ENCODE assay signal across 23 cellular contexts in the genomic region with DNA sequence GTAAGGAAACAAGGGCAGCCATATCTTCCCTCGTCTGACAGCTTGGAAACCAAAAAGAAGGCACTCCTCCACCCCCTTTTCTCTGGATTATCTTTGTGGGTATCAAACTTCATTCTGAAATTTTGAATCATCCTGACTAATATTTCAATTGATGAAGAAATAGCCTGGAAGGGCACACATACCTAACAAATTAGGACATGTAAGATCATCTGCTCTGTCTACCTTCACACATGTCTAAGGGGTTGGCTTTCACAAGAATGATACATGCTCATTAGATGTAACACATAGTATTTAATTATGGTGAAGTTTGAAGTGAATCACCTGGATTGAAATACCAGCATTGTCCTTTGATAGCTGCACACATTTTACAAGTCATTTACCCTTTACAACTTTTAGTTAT.
DNase-seq lines count a peak whose midpoint lies in the region; ATAC-seq, FAIRE-seq and TF ChIP-seq lines count a peak whose summit lies in the region.
"Had no signal": no experiment of that assay in that cellular context is flagged by ENCODE, and none has a peak within 500 bp of the region (broad histone marks: within the 10 kb centered on the region; RNA-seq: fewer than 3 reads in every experiment).

No MANE protein-coding gene starts in this region.

- intact Hi-C loops in mammary epithelial cell (cut with micrococcal nuclease) (no loop called here), MCF 10A (cut with micrococcal nuclease) (no loop called here), OCI-LY7 (cut with micrococcal nuclease; ENCODE audit: unreplicated experiment) (no loop called here)

- H3K9me1 ChIP-seq in keratinocyte (ENCODE audit: control insufficient read depth, extremely low read depth, insufficient read depth, low read length), result no peaks in the 10 kb centered on the region

- H4K20me1 ChIP-seq in mammary epithelial cell (ENCODE audit: insufficient read depth, low read length) (no peaks in the 10 kb centered on the region), keratinocyte (ENCODE audit: control insufficient read depth, extremely low read depth, insufficient read depth, low read length) (no peaks in the 10 kb centered on the region), OCI-LY7 (ENCODE audit: insufficient read depth, low read length) (no peaks in the 10 kb centered on the region)
- H4K20me1 ChIP-seq: BLaER1 had no signal

- no peaks in the 10 kb centered on the region for H3K4me1 Mint-ChIP-seq in MCF 10A (ENCODE audit: insufficient read depth, unreplicated experiment)
- H3K4me1 Mint-ChIP-seq: B cell; CD4-positive, CD25-positive, alpha-beta regulatory T cell had no signal

- POLR2A ChIA-PET in MCF 10A (lab: Yijun Ruan, JAX) (no interaction called here), OCI-LY7 (lab: Charles Lee) (interaction anchor here (2.8 kb wide), 1 partner anchor 11 kb away, joined by 9 read pairs; no protein-coding TSS in a partner anchor)

- H3K79me2 ChIP-seq in mammary epithelial cell (ENCODE audit: insufficient read depth, low read length), result no peaks in the 10 kb centered on the region
- H3K79me2 ChIP-seq in keratinocyte (ENCODE audit: control insufficient read depth, insufficient read depth, low read length), result no peaks in the 10 kb centered on the region
- H3K79me2 ChIP-seq in OCI-LY7 (ENCODE audit: insufficient read depth, low read depth, low read length), result no peaks in the 10 kb centered on the region

- no peaks in the 10 kb centered on the region for H3K9me2 ChIP-seq in OCI-LY7 (ENCODE audit: insufficient read depth, low read length)

- no peak overlapping the region for H3K9ac ChIP-seq in mammary epithelial cell (ENCODE audit: insufficient read depth, low read length)
- no peak overlapping the region for H3K9ac ChIP-seq in keratinocyte (ENCODE audit: control insufficient read depth, extremely low read depth, insufficient read depth, low read length)
- H3K9ac ChIP-seq: BLaER1, GM23248 had no signal

- H3K4me3 Mint-ChIP-seq in MCF 10A (ENCODE audit: unreplicated experiment), result no peak overlapping the region
- H3K4me3 Mint-ChIP-seq: B cell; CD4-positive, CD25-positive, alpha-beta regulatory T cell; CD8-positive, alpha-beta T cell had no signal

- 0% methylated on average over 1 of the region's 1 CpG for WGBS in mammary epithelial cell (ENCODE audit: low coverage, missing lambda C conversion rate)

- DNase-seq in mammary epithelial cell (peak; percentile 75), MCF 10A (ENCODE audit: unreplicated experiment) (no peak), RWPE2 (ENCODE audit: low spot score) (no peak), epithelial cell of esophagus (ENCODE audit: low read depth) (peak; percentile 89), keratinocyte (ENCODE audit: low read depth, low spot score) (peak; percentile 17), OCI-LY7 (ENCODE audit: low spot score) (no peak)
- no peak for DNase-seq in activated CD8-positive, alpha-beta memory T cell treated with anti-CD3 and anti-CD28 coated beads, Interleukin-2, amount 50 U/mL, for 48 hours
- no peak for DNase-seq in activated CD4-positive, alpha-beta T cell treated with anti-CD3 and anti-CD28 coated beads, Interleukin-2, amount 50 U/mL, for 1 hour
- DNase-seq: Caco-2; CD4-positive, CD25-positive, alpha-beta regulatory T cell; CD8-positive, alpha-beta T cell; DMS153; DND-41; GM23248; H7; HCEC 1CT had no signal

- H2AFZ ChIP-seq in mammary epithelial cell (ENCODE audit: low read depth, low read length), result no peak overlapping the region
- no peak overlapping the region for H2AFZ ChIP-seq in keratinocyte (ENCODE audit: control insufficient read depth, low read length)
- H2AFZ ChIP-seq in OCI-LY7 (ENCODE audit: low read length), result no peak overlapping the region
- H2AFZ ChIP-seq: GM23248 had no signal

- BruUV-seq in mammary epithelial cell (replicated peaks; lab: Mats Ljungman, UMichigan), result no TSS peak
- BruUV-seq in MCF 10A (replicated peaks; lab: Mats Ljungman, UMichigan), result no TSS peak
- BruUV-seq in OCI-LY7 (replicated peaks; lab: Mats Ljungman, UMichigan), result no TSS peak

- H3K9me3 ChIP-seq in mammary epithelial cell (replicated peaks; ENCODE audit: insufficient read depth, low read length) (peaks cover 5% of the 10 kb centered on the region), RWPE2 (ENCODE audit: severe bottlenecking) (no peaks in the 10 kb centered on the region), keratinocyte (ENCODE audit: control insufficient read depth, low read depth, low read length) (no peaks in the 10 kb centered on the region), OCI-LY7 (ENCODE audit: low read length) (no peaks in the 10 kb centered on the region)
- H3K9me3 ChIP-seq: BLaER1, Caco-2 had no signal

- H3K27ac ChIP-seq in mammary epithelial cell (ENCODE audit: insufficient read depth, low read depth, low read length) (no peak overlapping the region), RWPE2 (ENCODE audit: poor library complexity, severe bottlenecking) (peak overlapping the region; percentile 31), keratinocyte (ENCODE audit: control insufficient read depth, insufficient read depth, low read length) (no peak overlapping the region), OCI-LY7 (ENCODE audit: low read depth, low read length, poor library complexity, severe bottlenecking) (no peak overlapping the region)
- H3K27ac ChIP-seq: 22Rv1, BLaER1, C4-2B, GM23248 had no signal

- H3K27me3 ChIP-seq in mammary epithelial cell (ENCODE audit: insufficient read depth, low read length) (no peaks in the 10 kb centered on the region), RWPE2 (ENCODE audit: insufficient read depth, poor library complexity, severe bottlenecking) (no peaks in the 10 kb centered on the region), keratinocyte (ENCODE audit: control insufficient read depth, extremely low read depth, insufficient read depth, low read length) (no peaks in the 10 kb centered on the region)
- H3K27me3 ChIP-seq: BLaER1 had no signal

- H3K36me3 ChIP-seq in mammary epithelial cell (ENCODE audit: insufficient read depth, low read length) (no peaks in the 10 kb centered on the region), RWPE2 (ENCODE audit: low read depth) (no peaks in the 10 kb centered on the region), keratinocyte (ENCODE audit: control insufficient read depth in 2 of 2, extremely low read depth in 1 of 2, insufficient read depth in 2 of 2, low read length in 2 of 2) (no peaks in the 10 kb centered on the region), OCI-LY7 (ENCODE audit: insufficient read depth, low read length) (no peaks in the 10 kb centered on the region)
- H3K36me3 ChIP-seq: BLaER1 had no signal

- TF ChIP-seq CTCF in mammary epithelial cell (conservative IDR thresholded peaks at IDR 0.05 in 1 of 2, IDR thresholded peaks at IDR 0.05 in 1 of 2; ENCODE audit: extremely low read depth in 1 of 2, insufficient read depth in 1 of 2, low read depth in 1 of 2, low read length in 2 of 2) (no peak), MCF 10A (IDR thresholded peaks at IDR 0.05; ENCODE audit: unreplicated experiment) (no peak), RWPE2 (IDR thresholded peaks at IDR 0.05; ENCODE audit: poor library complexity, severe bottlenecking) (no peak), epithelial cell of esophagus (IDR thresholded peaks at IDR 0.05; ENCODE audit: insufficient read depth, low read depth, low read length, missing control alignments) (no peak), keratinocyte (optimal IDR thresholded peaks at IDR 0.05 in 1 of 3, IDR thresholded peaks at IDR 0.05 in 1 of 3, conservative IDR thresholded peaks at IDR 0.05 in 1 of 3; ENCODE audit: extremely low read depth in 1 of 3, insufficient read depth in 2 of 3, low read length in 3 of 3) (no peak), OCI-LY7 (conservative IDR thresholded peaks at IDR 0.05; ENCODE audit: low read length) (no peak)

- no peak for FAIRE-seq in keratinocyte (lab: Jason Lieb, UNC)
- FAIRE-seq: GM12892, GM19239, H1 had no signal

- no peak overlapping the region for H3K27ac Mint-ChIP-seq in MCF 10A (ENCODE audit: low read depth, unreplicated experiment)
- H3K27ac Mint-ChIP-seq: B cell; CD4-positive, CD25-positive, alpha-beta regulatory T cell; CD8-positive, alpha-beta T cell had no signal

- H3K4me2 ChIP-seq in mammary epithelial cell (ENCODE audit: insufficient read depth, low read depth, low read length), result no peak overlapping the region
- H3K4me2 ChIP-seq in keratinocyte (ENCODE audit: control insufficient read depth, extremely low read depth, insufficient read depth, low read depth, low read length), result no peak overlapping the region
- H3K4me2 ChIP-seq in OCI-LY7 (ENCODE audit: low read length), result no peak overlapping the region
- H3K4me2 ChIP-seq: BLaER1 had no signal

- ATAC-seq in RWPE2 (ENCODE audit: low read depth), result peak; percentile 98
- ATAC-seq: CD8-positive, alpha-beta T cell had no signal

- H3K4me3 ChIP-seq in mammary epithelial cell (replicated peaks in 1 of 3; ENCODE audit: insufficient read depth in 1 of 3, low read depth in 2 of 3, low read length in 3 of 3), result no peak overlapping the region
- H3K4me3 ChIP-seq in RWPE2 (ENCODE audit: severe bottlenecking), result no peak overlapping the region
- no peak overlapping the region for H3K4me3 ChIP-seq in epithelial cell of esophagus (ENCODE audit: low read length)
- no peak overlapping the region for H3K4me3 ChIP-seq in keratinocyte (ENCODE audit: control insufficient read depth in 2 of 3, extremely low read depth in 1 of 3, insufficient read depth in 2 of 3, low read depth in 1 of 3, low read length in 3 of 3)
- no peak overlapping the region for H3K4me3 ChIP-seq in OCI-LY7 (ENCODE audit: low read depth, low read length, poor library complexity, severe bottlenecking)
- H3K4me3 ChIP-seq: BLaER1, GM23248 had no signal

- CTCF ChIA-PET in mammary epithelial cell (lab: Charles Lee; ENCODE audit: low non-redundant PET), result no interaction called here
- CTCF ChIA-PET in MCF 10A (lab: Yijun Ruan, JAX), result no interaction called here
- CTCF ChIA-PET in OCI-LY7 (lab: Charles Lee; ENCODE audit: unreplicated experiment), result no interaction called here

- H3K4me1 ChIP-seq in mammary epithelial cell (ENCODE audit: insufficient read depth, low read length), result no peaks in the 10 kb centered on the region
- H3K4me1 ChIP-seq in RWPE2 (ENCODE audit: insufficient read depth, poor library complexity, severe bottlenecking), result peaks cover 8% of the 10 kb centered on the region
- H3K4me1 ChIP-seq in keratinocyte (ENCODE audit: control insufficient read depth, extremely low read depth, insufficient read depth, low read length), result no peaks in the 10 kb centered on the region
- H3K4me1 ChIP-seq in OCI-LY7 (ENCODE audit: insufficient read depth, low read length, poor library complexity, severe bottlenecking), result no peaks in the 10 kb centered on the region
- H3K4me1 ChIP-seq: BLaER1, Caco-2 had no signal

- peaks cover 30% of the 10 kb centered on the region for H3K27me3 Mint-ChIP-seq in MCF 10A (ENCODE audit: insufficient read depth, unreplicated experiment)
- H3K27me3 Mint-ChIP-seq: B cell; CD4-positive, CD25-positive, alpha-beta regulatory T cell had no signal

- H3K9me3 Mint-ChIP-seq in MCF 10A (ENCODE audit: unreplicated experiment), result no peaks in the 10 kb centered on the region

- in situ Hi-C loops in mammary epithelial cell (cut with MboI; ENCODE audit: low sequenced_read_pairs in 2 of 2), result no loop called here

- dilution Hi-C loops in mammary epithelial cell (cut with HindIII; ENCODE audit: low sequenced_read_pairs), result no loop called here
- dilution Hi-C loops in keratinocyte (cut with MboI; ENCODE audit: extremely low pct_ligation_motif_present, low sequenced_read_pairs), result no loop called here

- no peaks in the 10 kb centered on the region for H3K36me3 Mint-ChIP-seq in MCF 10A (ENCODE audit: insufficient read depth, unreplicated experiment)
- H3K36me3 Mint-ChIP-seq: CD4-positive, CD25-positive, alpha-beta regulatory T cell; CD8-positive, alpha-beta T cell had no signal

Comparison
In these comparisons a context has a peak if more than half of its experiments do, and no peak if none do; other contexts are left out.
1. DNase-seq: peak in mammary epithelial cell (single experiment), epithelial cell of esophagus (single experiment) and keratinocyte (single experiment); none in MCF 10A (single experiment), RWPE2 (single experiment), activated CD8-positive, alpha-beta memory T cell treated with anti-CD3 and anti-CD28 coated beads, Interleukin-2, amount 50 U/mL, for 48 hours (single experiment), OCI-LY7 (single experiment) and activated CD4-positive, alpha-beta T cell treated with anti-CD3 and anti-CD28 coated beads, Interleukin-2, amount 50 U/mL, for 1 hour (single experiment).